ENCODE assay signal across 12 cellular contexts in genomic region chr11:121391914-121392313, GRCh38.
A peak's percentile ranks its signal among the peaks of the same experiment; 100 is the strongest.
DNase-seq lines count a peak whose midpoint lies in the region; TF ChIP-seq lines count a peak whose summit lies in the region.
"Had no signal": no experiment of that assay in that cellular context is flagged by ENCODE, and none has a peak within 500 bp of the region (broad histone marks: within the 10 kb centered on the region; RNA-seq: fewer than 3 reads in every experiment).

No MANE protein-coding gene starts in this region.

- no peaks in the 10 kb centered on the region for H3K9me3 ChIP-seq in endodermal cell (ENCODE audit: control insufficient read depth, low read length)

- H3K27me3 ChIP-seq in endodermal cell (ENCODE audit: control insufficient read depth, insufficient read depth, low read length, poor library complexity, severe bottlenecking), result no peaks in the 10 kb centered on the region
- H3K27me3 ChIP-seq: neural progenitor cell had no signal

- no peaks in the 10 kb centered on the region for H3K36me3 ChIP-seq in endodermal cell (ENCODE audit: control insufficient read depth, insufficient read depth, low read length)
- H3K36me3 ChIP-seq: neural progenitor cell had no signal

- no peak overlapping the region for H3K27ac Mint-ChIP-seq in endodermal cell
- H3K27ac Mint-ChIP-seq: neural progenitor cell had no signal

- no peak for TF ChIP-seq CTCF in endodermal cell (conservative IDR thresholded peaks at IDR 0.05)

- peaks cover 4% of the 10 kb centered on the region for H3K9me3 Mint-ChIP-seq in endodermal cell

- DNase-seq in HPDE6-E6E7 (ENCODE audit: extremely low spot score) (peak; percentile 56), RPMI7951 (ENCODE audit: low read depth) (peak; percentile 13), epithelial cell of prostate (ENCODE audit: low read depth, low spot score) (peak; percentile 68), posterior vena cava (ENCODE audit: low spot score) (peak; percentile 73), AML-193 (lab: John Stamatoyannopoulos, UW) (no peak), NCI-H1105 treated with DMSO at 0.1 percent for 48 hours (lab: John Stamatoyannopoulos, UW) (no peak), midbrain (lab: John Stamatoyannopoulos, UW) (no peak), endodermal cell (no peak)
- DNase-seq: NCI-H1417 treated with DMSO at 0.1 percent for 48 hours; NCI-H345; stimulated activated naive CD4-positive, alpha-beta T cell had no signal

- no peak overlapping the region for H3K9ac ChIP-seq in endodermal cell (ENCODE audit: extremely low read depth, low read length, poor library complexity, severe bottlenecking)
- H3K9ac ChIP-seq: neural progenitor cell had no signal

- 87 to 94% methylated on average over 6 of the region's 7 CpGs for WGBS in endodermal cell (ENCODE audit: insufficient coverage in 1 of 2, insufficient read length in 1 of 2), 2 experiments

- H3K36me3 Mint-ChIP-seq in endodermal cell (ENCODE audit: low read depth), result no peaks in the 10 kb centered on the region
- H3K36me3 Mint-ChIP-seq: neural progenitor cell had no signal

- H3K4me3 ChIP-seq in endodermal cell (ENCODE audit: low read length), result no peak overlapping the region
- H3K4me3 ChIP-seq: neural progenitor cell had no signal

- no peak overlapping the region for H3K27ac ChIP-seq in epithelial cell of prostate
- no peak overlapping the region for H3K27ac ChIP-seq in endodermal cell (ENCODE audit: low read depth, low read length)
- H3K27ac ChIP-seq: neural progenitor cell had no signal

- H3K4me1 Mint-ChIP-seq in endodermal cell, result peaks cover 13% of the 10 kb centered on the region

- H3K27me3 Mint-ChIP-seq in endodermal cell (ENCODE audit: insufficient read depth), result peaks cover 1% of the 10 kb centered on the region

- peaks cover 16% of the 10 kb centered on the region for H3K4me1 ChIP-seq in endodermal cell (ENCODE audit: control insufficient read depth, insufficient read depth, low read length)

- intact Hi-C loops in posterior vena cava (cut with DNase I), result no loop called here

- H3K4me3 Mint-ChIP-seq in endodermal cell, result no peak overlapping the region
- H3K4me3 Mint-ChIP-seq: neural progenitor cell had no signal

Comparison
In these comparisons a context has a peak if more than half of its experiments do, and no peak if none do; other contexts are left out.
1. DNase-seq: peak in HPDE6-E6E7 (single experiment), RPMI7951 (single experiment), epithelial cell of prostate (single experiment) and posterior vena cava (single experiment); none in AML-193 (0 of 2), NCI-H1105 treated with DMSO at 0.1 percent for 48 hours (single experiment), midbrain (single experiment) and endodermal cell (single experiment).